Comparison of ENCODE assay signal across 1 cellular context in genomic region chr13:99605417-99606321, GRCh38.
TF ChIP-seq lines count a peak whose summit lies in the region.

No MANE protein-coding gene starts in this region.

TF ChIP-seq in HepG2, 621 proteins besides CTCF, POLR2A, EP300 and RAD21 (continued from another document and continues in another):
- TF ChIP-seq, protein P1, sequence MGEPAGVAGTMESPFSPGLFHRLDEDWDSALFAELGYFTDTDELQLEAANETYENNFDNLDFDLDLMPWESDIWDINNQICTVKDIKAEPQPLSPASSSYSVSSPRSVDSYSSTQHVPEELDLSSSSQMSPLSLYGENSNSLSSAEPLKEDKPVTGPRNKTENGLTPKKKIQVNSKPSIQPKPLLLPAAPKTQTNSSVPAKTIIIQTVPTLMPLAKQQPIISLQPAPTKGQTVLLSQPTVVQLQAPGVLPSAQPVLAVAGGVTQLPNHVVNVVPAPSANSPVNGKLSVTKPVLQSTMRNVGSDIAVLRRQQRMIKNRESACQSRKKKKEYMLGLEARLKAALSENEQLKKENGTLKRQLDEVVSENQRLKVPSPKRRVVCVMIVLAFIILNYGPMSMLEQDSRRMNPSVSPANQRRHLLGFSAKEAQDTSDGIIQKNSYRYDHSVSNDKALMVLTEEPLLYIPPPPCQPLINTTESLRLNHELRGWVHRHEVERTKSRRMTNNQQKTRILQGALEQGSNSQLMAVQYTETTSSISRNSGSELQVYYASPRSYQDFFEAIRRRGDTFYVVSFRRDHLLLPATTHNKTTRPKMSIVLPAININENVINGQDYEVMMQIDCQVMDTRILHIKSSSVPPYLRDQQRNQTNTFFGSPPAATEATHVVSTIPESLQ (CRISPR knock-in tag; conservative IDR thresholded peaks at IDR 0.05), result no peak
- no peak for TF ChIP-seq HOXA9 (CRISPR knock-in tag; IDR thresholded peaks at IDR 0.05; ENCODE audit: borderline replicate concordance)
- TF ChIP-seq ZNF24 (IDR thresholded peaks at IDR 0.05), result no peak
- no peak for TF ChIP-seq POLR2AphosphoS2 (IDR thresholded peaks at IDR 0.05; ENCODE audit: low read depth, low read length)
- TF ChIP-seq ZNF784 (CRISPR knock-in tag; IDR thresholded peaks at IDR 0.05; ENCODE audit: borderline replicate concordance), result no peak
- TF ChIP-seq HIC2 (CRISPR knock-in tag; IDR thresholded peaks at IDR 0.05; ENCODE audit: low read depth), result peak; percentile 77
- no peak for TF ChIP-seq POGZ (CRISPR knock-in tag; IDR thresholded peaks at IDR 0.05)
- TF ChIP-seq ZNF232 (CRISPR knock-in tag; IDR thresholded peaks at IDR 0.05; ENCODE audit: borderline replicate concordance), result peak; percentile 27; the same call in 1 of the 2 replicates
- no peak for TF ChIP-seq ZNF782 (CRISPR knock-in tag; IDR thresholded peaks at IDR 0.05; ENCODE audit: borderline replicate concordance)
- TF ChIP-seq ZNF362 (CRISPR knock-in tag; IDR thresholded peaks at IDR 0.05; ENCODE audit: borderline replicate concordance), result 0 out of 2 replicates have a peak, but pooled peaks have one; percentile 17
- peak; percentile 81; the same call in 1 of the 2 replicates for TF ChIP-seq NCOR1 (IDR thresholded peaks at IDR 0.05; ENCODE audit: borderline replicate concordance, low read length)
- TF ChIP-seq ZNF446 (CRISPR knock-in tag; IDR thresholded peaks at IDR 0.05), result no peak
- TF ChIP-seq, protein P2, sequence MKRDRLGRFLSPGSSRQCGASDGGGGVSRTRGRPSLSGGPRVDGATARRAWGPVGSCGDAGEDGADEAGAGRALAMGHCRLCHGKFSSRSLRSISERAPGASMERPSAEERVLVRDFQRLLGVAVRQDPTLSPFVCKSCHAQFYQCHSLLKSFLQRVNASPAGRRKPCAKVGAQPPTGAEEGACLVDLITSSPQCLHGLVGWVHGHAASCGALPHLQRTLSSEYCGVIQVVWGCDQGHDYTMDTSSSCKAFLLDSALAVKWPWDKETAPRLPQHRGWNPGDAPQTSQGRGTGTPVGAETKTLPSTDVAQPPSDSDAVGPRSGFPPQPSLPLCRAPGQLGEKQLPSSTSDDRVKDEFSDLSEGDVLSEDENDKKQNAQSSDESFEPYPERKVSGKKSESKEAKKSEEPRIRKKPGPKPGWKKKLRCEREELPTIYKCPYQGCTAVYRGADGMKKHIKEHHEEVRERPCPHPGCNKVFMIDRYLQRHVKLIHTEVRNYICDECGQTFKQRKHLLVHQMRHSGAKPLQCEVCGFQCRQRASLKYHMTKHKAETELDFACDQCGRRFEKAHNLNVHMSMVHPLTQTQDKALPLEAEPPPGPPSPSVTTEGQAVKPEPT (CRISPR knock-in tag; IDR thresholded peaks at IDR 0.05; ENCODE audit: low read depth), result no peak
- TF ChIP-seq, protein P3, sequence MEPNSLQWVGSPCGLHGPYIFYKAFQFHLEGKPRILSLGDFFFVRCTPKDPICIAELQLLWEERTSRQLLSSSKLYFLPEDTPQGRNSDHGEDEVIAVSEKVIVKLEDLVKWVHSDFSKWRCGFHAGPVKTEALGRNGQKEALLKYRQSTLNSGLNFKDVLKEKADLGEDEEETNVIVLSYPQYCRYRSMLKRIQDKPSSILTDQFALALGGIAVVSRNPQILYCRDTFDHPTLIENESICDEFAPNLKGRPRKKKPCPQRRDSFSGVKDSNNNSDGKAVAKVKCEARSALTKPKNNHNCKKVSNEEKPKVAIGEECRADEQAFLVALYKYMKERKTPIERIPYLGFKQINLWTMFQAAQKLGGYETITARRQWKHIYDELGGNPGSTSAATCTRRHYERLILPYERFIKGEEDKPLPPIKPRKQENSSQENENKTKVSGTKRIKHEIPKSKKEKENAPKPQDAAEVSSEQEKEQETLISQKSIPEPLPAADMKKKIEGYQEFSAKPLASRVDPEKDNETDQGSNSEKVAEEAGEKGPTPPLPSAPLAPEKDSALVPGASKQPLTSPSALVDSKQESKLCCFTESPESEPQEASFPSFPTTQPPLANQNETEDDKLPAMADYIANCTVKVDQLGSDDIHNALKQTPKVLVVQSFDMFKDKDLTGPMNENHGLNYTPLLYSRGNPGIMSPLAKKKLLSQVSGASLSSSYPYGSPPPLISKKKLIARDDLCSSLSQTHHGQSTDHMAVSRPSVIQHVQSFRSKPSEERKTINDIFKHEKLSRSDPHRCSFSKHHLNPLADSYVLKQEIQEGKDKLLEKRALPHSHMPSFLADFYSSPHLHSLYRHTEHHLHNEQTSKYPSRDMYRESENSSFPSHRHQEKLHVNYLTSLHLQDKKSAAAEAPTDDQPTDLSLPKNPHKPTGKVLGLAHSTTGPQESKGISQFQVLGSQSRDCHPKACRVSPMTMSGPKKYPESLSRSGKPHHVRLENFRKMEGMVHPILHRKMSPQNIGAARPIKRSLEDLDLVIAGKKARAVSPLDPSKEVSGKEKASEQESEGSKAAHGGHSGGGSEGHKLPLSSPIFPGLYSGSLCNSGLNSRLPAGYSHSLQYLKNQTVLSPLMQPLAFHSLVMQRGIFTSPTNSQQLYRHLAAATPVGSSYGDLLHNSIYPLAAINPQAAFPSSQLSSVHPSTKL (CRISPR knock-in tag; IDR thresholded peaks at IDR 0.05), result no peak
- TF ChIP-seq ZC3H13 (CRISPR knock-in tag; IDR thresholded peaks at IDR 0.05), result no peak
- peak; percentile 87 for TF ChIP-seq BCL6 (CRISPR knock-in tag; IDR thresholded peaks at IDR 0.05)
- TF ChIP-seq, protein P4, sequence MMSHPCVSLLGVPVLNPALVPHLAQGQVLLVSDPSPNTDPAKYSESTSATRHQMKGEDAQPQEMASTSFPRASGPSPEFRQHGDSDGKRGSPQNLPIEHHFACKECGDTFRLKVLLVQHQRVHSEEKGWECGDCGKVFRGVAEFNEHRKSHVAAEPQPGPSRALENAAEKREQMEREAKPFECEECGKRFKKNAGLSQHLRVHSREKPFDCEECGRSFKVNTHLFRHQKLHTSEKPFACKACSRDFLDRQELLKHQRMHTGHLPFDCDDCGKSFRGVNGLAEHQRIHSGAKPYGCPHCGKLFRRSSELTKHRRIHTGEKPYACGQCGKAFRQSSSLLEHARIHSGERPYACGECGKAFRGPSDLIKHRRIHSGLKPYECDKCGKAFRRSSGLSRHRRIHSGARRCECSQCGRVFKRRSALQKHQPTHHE (CRISPR knock-in tag; IDR thresholded peaks at IDR 0.05; ENCODE audit: borderline replicate concordance), result no peak
- TF ChIP-seq NR2F2 (IDR thresholded peaks at IDR 0.05; ENCODE audit: borderline replicate concordance, low read depth), result peak; percentile 68; the same call in 1 of the 2 replicates
- no peak for TF ChIP-seq ZBTB1 (CRISPR knock-in tag; IDR thresholded peaks at IDR 0.05; ENCODE audit: borderline replicate concordance)
- no peak for TF ChIP-seq ZNF670 (CRISPR knock-in tag; IDR thresholded peaks at IDR 0.05; ENCODE audit: borderline replicate concordance)
- no peak for TF ChIP-seq DZIP1 (CRISPR knock-in tag; IDR thresholded peaks at IDR 0.05)
- TF ChIP-seq MAZ (IDR thresholded peaks at IDR 0.05; ENCODE audit: borderline replicate concordance, low read depth, low read length), result no peak
- TF ChIP-seq MAZ (CRISPR knock-in tag; IDR thresholded peaks at IDR 0.05; ENCODE audit: low read depth), result no peak
- no peak for TF ChIP-seq ONECUT2 (CRISPR knock-in tag; IDR thresholded peaks at IDR 0.05)
- TF ChIP-seq, protein P5, sequence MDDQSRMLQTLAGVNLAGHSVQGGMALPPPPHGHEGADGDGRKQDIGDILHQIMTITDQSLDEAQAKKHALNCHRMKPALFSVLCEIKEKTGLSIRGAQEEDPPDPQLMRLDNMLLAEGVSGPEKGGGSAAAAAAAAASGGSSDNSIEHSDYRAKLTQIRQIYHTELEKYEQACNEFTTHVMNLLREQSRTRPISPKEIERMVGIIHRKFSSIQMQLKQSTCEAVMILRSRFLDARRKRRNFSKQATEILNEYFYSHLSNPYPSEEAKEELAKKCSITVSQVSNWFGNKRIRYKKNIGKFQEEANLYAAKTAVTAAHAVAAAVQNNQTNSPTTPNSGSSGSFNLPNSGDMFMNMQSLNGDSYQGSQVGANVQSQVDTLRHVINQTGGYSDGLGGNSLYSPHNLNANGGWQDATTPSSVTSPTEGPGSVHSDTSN (CRISPR knock-in tag; IDR thresholded peaks at IDR 0.05; ENCODE audit: borderline replicate concordance), result no peak
- no peak for TF ChIP-seq RORA (CRISPR knock-in tag; IDR thresholded peaks at IDR 0.05)
- no peak for TF ChIP-seq TOE1 (CRISPR knock-in tag; IDR thresholded peaks at IDR 0.05)
- TF ChIP-seq SIX4 (CRISPR knock-in tag; IDR thresholded peaks at IDR 0.05), result no peak
- no peak for TF ChIP-seq NR0B2 (CRISPR knock-in tag; IDR thresholded peaks at IDR 0.05)
- no peak; the same call in 1 of the 2 replicates for TF ChIP-seq CREM (IDR thresholded peaks at IDR 0.05)
- TF ChIP-seq CREM (CRISPR knock-in tag; IDR thresholded peaks at IDR 0.05), result no peak
- 0 out of 2 replicates have a peak, but pooled peaks have one; percentile 17 for TF ChIP-seq PHF20 (CRISPR knock-in tag; IDR thresholded peaks at IDR 0.05)
- no peak for TF ChIP-seq SOX6 (IDR thresholded peaks at IDR 0.05)
- TF ChIP-seq SOX6 (CRISPR knock-in tag; IDR thresholded peaks at IDR 0.05), result no peak
- peak; percentile 81; the same call in 1 of the 2 replicates for TF ChIP-seq TFAP4 (IDR thresholded peaks at IDR 0.05; ENCODE audit: borderline replicate concordance, low read depth)
- TF ChIP-seq ZBTB14 (CRISPR knock-in tag; IDR thresholded peaks at IDR 0.05), result no peak
- TF ChIP-seq NFATC3 (CRISPR knock-in tag; IDR thresholded peaks at IDR 0.05), result no peak
- no peak for TF ChIP-seq IRF1 (CRISPR knock-in tag; IDR thresholded peaks at IDR 0.05; ENCODE audit: low read depth)
